10 cellular contexts compared by ENCODE assay signal in genomic region chr2:42923632-42924425, GRCh38.
DNase-seq lines count a peak whose midpoint lies in the region; TF ChIP-seq lines count a peak whose summit lies in the region.
"Had no signal": no experiment of that assay in that cellular context is flagged by ENCODE, and none has a peak within 500 bp of the region (broad histone marks: within the 10 kb centered on the region; RNA-seq: fewer than 3 reads in every experiment).

No MANE protein-coding gene starts in this region.

- H3K9ac ChIP-seq in BLaER1, result no peak overlapping the region
- no peak overlapping the region for H3K9ac ChIP-seq in trophoblast cell (ENCODE audit: low read length)

- peak overlapping the region; percentile 99 for H2BK120ac ChIP-seq in trophoblast cell (ENCODE audit: insufficient read depth, low read length, poor library complexity)

- H4K20me1 ChIP-seq in BLaER1 (no peaks in the 10 kb centered on the region), PC-9 (ENCODE audit: insufficient read depth) (no peaks in the 10 kb centered on the region)

- H3K4me3 ChIP-seq in BLaER1, result no peak overlapping the region
- H3K4me3 ChIP-seq in ascending aorta, result no peak overlapping the region
- H3K4me3 ChIP-seq in left ventricle myocardium inferior, result peak overlapping the region; percentile 34
- H3K4me3 ChIP-seq in trophoblast cell (ENCODE audit: low read depth, low read length), result no peak overlapping the region
- no peak overlapping the region for H3K4me3 ChIP-seq in PC-9

- H3K4me1 ChIP-seq in BLaER1, result peaks cover 54% of the 10 kb centered on the region
- H3K4me1 ChIP-seq in ascending aorta, result peaks cover 35 to 85% of the 10 kb centered on the region in 2 donors
- peaks cover 77% of the 10 kb centered on the region for H3K4me1 ChIP-seq in left ventricle myocardium inferior
- peaks cover 51 to 61% of the 10 kb centered on the region in 2 experiments for H3K4me1 ChIP-seq in trophoblast cell (ENCODE audit: control insufficient read depth in 1 of 2, insufficient read depth in 2 of 2, low read length in 2 of 2)
- peaks cover 21% of the 10 kb centered on the region for H3K4me1 ChIP-seq in PC-9 (replicated peaks; ENCODE audit: insufficient read depth)

- H3K9me3 ChIP-seq in BLaER1 (no peaks in the 10 kb centered on the region), ascending aorta (no peaks in the 10 kb centered on the region), left ventricle myocardium inferior (replicated peaks) (no peaks in the 10 kb centered on the region), trophoblast cell (ENCODE audit: insufficient read depth, low read depth, low read length) (no peaks in the 10 kb centered on the region), PC-9 (ENCODE audit: insufficient read depth, low read depth) (no peaks in the 10 kb centered on the region)

- no peaks in the 10 kb centered on the region for H3K9me2 ChIP-seq in PC-9 (ENCODE audit: insufficient read depth)

- H3K79me1 ChIP-seq in trophoblast cell (ENCODE audit: low read length), result peaks cover 55% of the 10 kb centered on the region

- peak overlapping the region; percentile 94 for H3K14ac ChIP-seq in trophoblast cell (ENCODE audit: low read length)

- peak overlapping the region; percentile 76 for H4K8ac ChIP-seq in trophoblast cell (ENCODE audit: low read depth, low read length)

- no peak overlapping the region for H3K23ac ChIP-seq in trophoblast cell (ENCODE audit: low read length)

- no CpG with 5 or more reads among the region's 4 CpGs for WGBS in trophoblast cell (ENCODE audit: extremely low coverage, insufficient coverage, insufficient read length)

- no peak overlapping the region for H4K12ac ChIP-seq in trophoblast cell (ENCODE audit: low read depth, low read length)

- H3K4ac ChIP-seq in trophoblast cell (ENCODE audit: low read depth, low read length), result peak overlapping the region; percentile 83

- BruUV-seq in PC-9 (replicated peaks; lab: Mats Ljungman, UMichigan), result no TSS peak

- no peaks in the 10 kb centered on the region for H3F3A ChIP-seq in PC-9 (ENCODE audit: insufficient read depth, low read depth)

- H2AFZ ChIP-seq in trophoblast cell (ENCODE audit: insufficient read depth, low read length, poor library complexity) (peak overlapping the region; percentile 43), PC-9 (no peak overlapping the region)

- no peak for DNase-seq in ascending aorta (ENCODE audit: low spot score in 2 of 2)
- no peak for DNase-seq in left ventricle myocardium inferior
- DNase-seq in trophoblast cell, result peak; percentile 26 to 45
- no peak for DNase-seq in NCI-H2171 treated with DMSO at 0.1 percent for 48 hours (lab: John Stamatoyannopoulos, UW)
- no peak for DNase-seq in NCI-H774 (lab: John Stamatoyannopoulos, UW)
- DNase-seq in NCI-H524 (lab: John Stamatoyannopoulos, UW), result no peak
- no peak for DNase-seq in PC-9
- DNase-seq: CD4-positive, alpha-beta T cell; MM.1S had no signal

- peak overlapping the region; percentile 99 for H4K91ac ChIP-seq in trophoblast cell (ENCODE audit: low read depth, low read length)

- POLR2A ChIA-PET in PC-9 (lab: Charles Lee; ENCODE audit: unreplicated experiment), result interaction anchor here (0.6 kb wide), 1 partner anchor 296 kb away, joined by 6 read pairs; no protein-coding TSS in a partner anchor

- H3K27me3 ChIP-seq in BLaER1, result no peaks in the 10 kb centered on the region
- H3K27me3 ChIP-seq in ascending aorta, result no peaks in the 10 kb centered on the region
- no peaks in the 10 kb centered on the region for H3K27me3 ChIP-seq in left ventricle myocardium inferior (ENCODE audit: low read depth)
- H3K27me3 ChIP-seq in trophoblast cell (ENCODE audit: insufficient read depth, low read length), result no peaks in the 10 kb centered on the region
- H3K27me3 ChIP-seq in PC-9 (ENCODE audit: insufficient read depth, low read depth), result no peaks in the 10 kb centered on the region

- H3K27ac ChIP-seq in BLaER1, result no peak overlapping the region
- peak overlapping the region; percentile 97 to 98 for H3K27ac ChIP-seq in ascending aorta
- peak overlapping the region; percentile 92 for H3K27ac ChIP-seq in left ventricle myocardium inferior (replicated peaks)
- peak overlapping the region; percentile 98 for H3K27ac ChIP-seq in trophoblast cell (ENCODE audit: low read depth, low read length)
- H3K27ac ChIP-seq in PC-9, result no peak overlapping the region

- CTCF ChIA-PET in PC-9 (lab: Charles Lee), result interaction anchor here (0.6 kb wide), 1 partner anchor 23 kb away, joined by 3 read pairs; no protein-coding TSS in a partner anchor

- peak overlapping the region; percentile 95 for H2BK12ac ChIP-seq in trophoblast cell (ENCODE audit: low read length)

- H3K4me2 ChIP-seq in BLaER1 (peak overlapping the region; percentile 63), trophoblast cell (ENCODE audit: low read length) (no peak overlapping the region), PC-9 (no peak overlapping the region)

- peak overlapping the region; percentile 98 for H2BK5ac ChIP-seq in trophoblast cell (ENCODE audit: low read depth, low read length, poor library complexity)

- intact Hi-C loops in ascending aorta (cut with DNase I) (loop anchor here (2.0 kb wide), 4 partner anchors 17 to 95 kb away; no protein-coding TSS in a partner anchor), left ventricle myocardium inferior (cut with micrococcal nuclease) (loop anchor here (10.0 kb wide), 1 partner anchor 59 kb away; no protein-coding TSS in a partner anchor), PC-9 (cut with micrococcal nuclease; ENCODE audit: unreplicated experiment) (no loop called here)

- peaks cover 7% of the 10 kb centered on the region for H3K79me2 ChIP-seq in trophoblast cell (ENCODE audit: control insufficient read depth, insufficient read depth, low read length, poor library complexity)
- no peaks in the 10 kb centered on the region for H3K79me2 ChIP-seq in PC-9 (ENCODE audit: low read depth)

- H3K18ac ChIP-seq in trophoblast cell (ENCODE audit: low read length), result peak overlapping the region; percentile 77

- TF ChIP-seq CTCF in ascending aorta (IDR thresholded peaks at IDR 0.05) (peak in 2 of 3 experiments; percentile 8 to 9), left ventricle myocardium inferior (IDR thresholded peaks at IDR 0.05; ENCODE audit: borderline replicate concordance) (no peak), PC-9 (conservative IDR thresholded peaks at IDR 0.05) (no peak)

- peak overlapping the region; percentile 65 for H2AK5ac ChIP-seq in trophoblast cell (ENCODE audit: low read length)

- no peaks in the 10 kb centered on the region for H3K36me3 ChIP-seq in BLaER1
- H3K36me3 ChIP-seq in ascending aorta, result no peaks in the 10 kb centered on the region
- no peaks in the 10 kb centered on the region for H3K36me3 ChIP-seq in left ventricle myocardium inferior
- H3K36me3 ChIP-seq in trophoblast cell (ENCODE audit: control insufficient read depth in 1 of 2, insufficient read depth in 2 of 2, low read length in 2 of 2), result no peaks in the 10 kb centered on the region
- H3K36me3 ChIP-seq in PC-9 (ENCODE audit: low read depth), result no peaks in the 10 kb centered on the region

Comparison
In these comparisons a context has a peak if more than half of its experiments do, and no peak if none do; other contexts are left out.
1. H3K27ac ChIP-seq: peak in ascending aorta (2 of 2), left ventricle myocardium inferior (single experiment) and trophoblast cell (single experiment); none in BLaER1 (single experiment) and PC-9 (single experiment).
2. DNase-seq: peak in trophoblast cell (2 of 2); none in ascending aorta (0 of 2), left ventricle myocardium inferior (single experiment), NCI-H2171 treated with DMSO at 0.1 percent for 48 hours (single experiment), NCI-H774 (single experiment), NCI-H524 (0 of 2) and PC-9 (0 of 2).
3. CTCF ChIP-seq: peak in ascending aorta (2 of 3); none in left ventricle myocardium inferior (single experiment) and PC-9 (single experiment).